17 cellular contexts compared by ENCODE assay signal in the genomic region with DNA sequence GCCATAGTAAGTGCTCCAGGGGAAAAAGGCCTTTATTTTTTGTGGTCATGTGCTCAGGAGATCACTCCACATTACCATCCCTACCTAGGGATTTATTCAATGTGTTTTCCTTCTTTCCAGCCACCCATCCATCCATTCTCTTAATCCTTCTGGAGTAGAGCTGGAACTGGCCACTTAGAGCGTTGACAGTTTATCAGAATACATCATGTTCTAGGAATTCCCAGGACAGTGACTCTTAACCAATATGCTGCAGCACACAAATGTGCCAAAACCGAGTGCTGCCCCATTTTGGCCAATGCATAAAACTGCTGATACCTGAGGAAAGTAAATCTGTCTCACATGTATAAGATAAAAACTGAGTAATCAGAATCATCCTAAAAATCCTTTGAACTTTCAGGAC.
DNase-seq lines count a peak whose midpoint lies in the region; ATAC-seq, FAIRE-seq and TF ChIP-seq lines count a peak whose summit lies in the region.
"Had no signal": no experiment of that assay in that cellular context is flagged by ENCODE, and none has a peak within 500 bp of the region (broad histone marks: within the 10 kb centered on the region; RNA-seq: fewer than 3 reads in every experiment).

No MANE protein-coding gene starts in this region.

- H3K9me3 ChIP-seq in left ventricle myocardium inferior (replicated peaks) = peaks cover 4% of the 10 kb centered on the region

- H3K4me3 Mint-ChIP-seq in activated naive CD8-positive, alpha-beta T cell treated with anti-CD3 and anti-CD28 coated beads, Interleukin-2, amount 50 U/mL, for 24 hours = no peak overlapping the region
- H3K4me3 Mint-ChIP-seq: CD8-positive, alpha-beta memory T cell; H9 had no signal

- H3K27ac ChIP-seq in left ventricle myocardium inferior (replicated peaks) = no peak overlapping the region
- H3K27ac ChIP-seq: 22Rv1, BLaER1 had no signal

- H3K27me3 Mint-ChIP-seq in activated naive CD8-positive, alpha-beta T cell treated with anti-CD3 and anti-CD28 coated beads, Interleukin-2, amount 50 U/mL, for 24 hours = no peaks in the 10 kb centered on the region
- H3K27me3 Mint-ChIP-seq: CD8-positive, alpha-beta memory T cell had no signal

- ATAC-seq in Right ventricle myocardium inferior (peak; percentile 65), left cardiac atrium (peak; percentile 78 to 90), HG03521 (IDR thresholded peaks at IDR 0.05; ENCODE audit: unreplicated experiment) (no peak)
- ATAC-seq in activated naive CD8-positive, alpha-beta T cell treated with anti-CD3 and anti-CD28 coated beads, Interleukin-2, amount 50 U/mL, for 24 hours = no peak
- ATAC-seq: GM12878 had no signal

- no peaks in the 10 kb centered on the region for H3K9me3 Mint-ChIP-seq in activated naive CD8-positive, alpha-beta T cell treated with anti-CD3 and anti-CD28 coated beads, Interleukin-2, amount 50 U/mL, for 24 hours

- DNase-seq in Right ventricle myocardium inferior (ENCODE audit: missing footprints) (no peak), left ventricle myocardium inferior (no peak), bronchial epithelial cell (ENCODE audit: low read depth) (no peak), left cardiac atrium (no peak), DMS53 treated with DMSO at 0.1 percent for 48 hours (lab: John Stamatoyannopoulos, UW; ENCODE audit: unreplicated experiment) (no peak)
- DNase-seq in activated naive CD8-positive, alpha-beta T cell treated with anti-CD3 and anti-CD28 coated beads, Interleukin-2, amount 50 U/mL, for 24 hours = no peak
- DNase-seq: Caco-2; CD8-positive, alpha-beta memory T cell; DMS53; GOT3; H9; IMR-90 had no signal

- no peak overlapping the region for H3K27ac Mint-ChIP-seq in activated naive CD8-positive, alpha-beta T cell treated with anti-CD3 and anti-CD28 coated beads, Interleukin-2, amount 50 U/mL, for 24 hours
- H3K27ac Mint-ChIP-seq: H9 had no signal

- TF ChIP-seq CTCF in left ventricle myocardium inferior (IDR thresholded peaks at IDR 0.05; ENCODE audit: borderline replicate concordance) (no peak), bronchial epithelial cell (IDR thresholded peaks at IDR 0.05; ENCODE audit: insufficient read depth, low read length, severe bottlenecking) (no peak)

- peaks cover 14% of the 10 kb centered on the region for H3K36me3 ChIP-seq in left ventricle myocardium inferior
- no peaks in the 10 kb centered on the region for H3K36me3 ChIP-seq in bronchial epithelial cell (ENCODE audit: control insufficient read depth, insufficient read depth, low read length)

- H3K27me3 ChIP-seq in left ventricle myocardium inferior (ENCODE audit: low read depth) = no peaks in the 10 kb centered on the region
- H3K27me3 ChIP-seq in bronchial epithelial cell (ENCODE audit: control insufficient read depth, insufficient read depth, low read length) = no peaks in the 10 kb centered on the region
- H3K27me3 ChIP-seq: BLaER1 had no signal

- H3K4me3 ChIP-seq in left ventricle myocardium inferior = no peak overlapping the region
- H3K4me3 ChIP-seq in bronchial epithelial cell (ENCODE audit: low read depth, low read length) = no peak overlapping the region
- H3K4me3 ChIP-seq: BLaER1, GM12878 had no signal

- H3K36me3 Mint-ChIP-seq in activated naive CD8-positive, alpha-beta T cell treated with anti-CD3 and anti-CD28 coated beads, Interleukin-2, amount 50 U/mL, for 24 hours (ENCODE audit: low read depth) = peaks cover 72% of the 10 kb centered on the region

- peaks cover 3% of the 10 kb centered on the region for H3K4me1 Mint-ChIP-seq in activated naive CD8-positive, alpha-beta T cell treated with anti-CD3 and anti-CD28 coated beads, Interleukin-2, amount 50 U/mL, for 24 hours

- FAIRE-seq in bronchial epithelial cell (lab: Jason Lieb, UNC) = peak; percentile 23
- FAIRE-seq: GM12878, GM18507 had no signal

- H3K4me1 ChIP-seq in left ventricle myocardium inferior = peaks cover 12% of the 10 kb centered on the region
- H3K4me1 ChIP-seq: BLaER1 had no signal

- intact Hi-C loops in Right ventricle myocardium inferior (cut with DNase I) (no loop called here), left ventricle myocardium inferior (cut with micrococcal nuclease) (no loop called here), left cardiac atrium (cut with DNase I) (no loop called here)

Comparison
In these comparisons a context has a peak if more than half of its experiments do, and no peak if none do; other contexts are left out.
1. ATAC-seq: peak in Right ventricle myocardium inferior (single experiment) and left cardiac atrium (2 of 2); none in HG03521 (single experiment) and activated naive CD8-positive, alpha-beta T cell treated with anti-CD3 and anti-CD28 coated beads, Interleukin-2, amount 50 U/mL, for 24 hours (single experiment).